Comparison of ENCODE assay signal across 36 cellular contexts in genomic region chr2:108133457-108133856, GRCh38.
"Had no signal": no experiment of that assay in that cellular context is flagged by ENCODE, and none has a peak within 500 bp of the region (broad histone marks: within the 10 kb centered on the region; RNA-seq: fewer than 3 reads in every experiment).

No MANE protein-coding gene starts in this region.

- H3K4me3 ChIP-seq: adrenal gland, body of pancreas, gastrocnemius medialis, heart left ventricle had no signal

- H3K27ac ChIP-seq: adrenal gland, body of pancreas, gastrocnemius medialis, heart left ventricle, WERI-Rb-1 had no signal

- H3K27me3 ChIP-seq: adrenal gland, body of pancreas, gastrocnemius medialis had no signal

- H3K27me3 Mint-ChIP-seq: activated CD4-positive, alpha-beta memory T cell treated with anti-CD3 and anti-CD28 coated beads for 36 hours; activated CD4-positive, alpha-beta T cell treated with anti-CD3 and anti-CD28 coated beads, Interleukin-2, amount 10 ng/mL, durations not matched to agents 24 days and 14 days; activated CD8-positive, alpha-beta memory T cell treated with anti-CD3 and anti-CD28 coated beads, Interleukin-2, amount 10 ng/mL, durations not matched to agents 7 days and 5 days; activated naive CD8-positive, alpha-beta T cell treated with anti-CD3 and anti-CD28 coated beads for 36 hours; activated naive CD8-positive, alpha-beta T cell treated with anti-CD3 and anti-CD28 coated beads, Interleukin-2, amount 50 U/mL, for 24 hours; effector memory CD8-positive, alpha-beta T cell; T-helper 17 cell had no signal

- DNase-seq: activated CD4-positive, alpha-beta memory T cell treated with anti-CD3 and anti-CD28 coated beads for 36 hours; activated CD4-positive, alpha-beta T cell treated with anti-CD3 and anti-CD28 coated beads for 36 hours; activated CD4-positive, alpha-beta T cell treated with anti-CD3 and anti-CD28 coated beads, Interleukin-2, amount 10 ng/mL, durations not matched to agents 24 days and 14 days; activated CD4-positive, CD25-positive, alpha-beta regulatory T cell; activated CD4-positive, CD25-positive, alpha-beta regulatory T cell treated with anti-CD3 and anti-CD28 coated beads, Interleukin-2, amount 50 U/mL, for 72 hours; activated CD8-positive, alpha-beta memory T cell treated with anti-CD3 and anti-CD28 coated beads, Interleukin-2, amount 10 ng/mL, durations not matched to agents 7 days and 5 days; activated CD8-positive, alpha-beta memory T cell treated with anti-CD3 and anti-CD28 coated beads, Interleukin-2, amount 50 U/mL, for 4 hours; activated CD8-positive, alpha-beta T cell treated with anti-CD3 and anti-CD28 coated beads, Interleukin-2, amount 10 ng/mL, durations not matched to agents 7 days and 5 days; activated effector memory CD4-positive, alpha-beta T cell treated with anti-CD3 and anti-CD28 coated beads, Interleukin-2, amount 50 U/mL, for 16 hours; activated naive CD4-positive, alpha-beta T cell treated with anti-CD3 and anti-CD28 coated beads for 36 hours; activated naive CD8-positive, alpha-beta T cell treated with anti-CD3 and anti-CD28 coated beads for 36 hours; activated naive CD8-positive, alpha-beta T cell treated with anti-CD3 and anti-CD28 coated beads, Interleukin-2, amount 50 U/mL, for 24 hours; activated T-cell treated with anti-CD3 and anti-CD28 coated beads, Interleukin-2, amount 50 U/mL, for 1 hour; activated T-cell treated with anti-CD3 and anti-CD28 coated beads, Interleukin-2, amount 50 U/mL, for 48 hours; adrenal gland; amygdala; aorta; body of pancreas; caudate nucleus; cortex of kidney; dermis blood vessel endothelial cell; effector CD4-positive, alpha-beta T cell; effector memory CD8-positive, alpha-beta T cell; foreskin fibroblast; gastrocnemius medialis; glutamatergic neuron; heart left ventricle; T-helper 1 cell; T-helper 17 cell; T1000; WERI-Rb-1 had no signal

- ATAC-seq: activated CD4-positive, alpha-beta T cell treated with anti-CD3 and anti-CD28 coated beads for 36 hours; activated CD8-positive, alpha-beta memory T cell treated with anti-CD3 and anti-CD28 coated beads, Interleukin-2, amount 10 ng/mL, durations not matched to agents 7 days and 5 days; activated CD8-positive, alpha-beta T cell treated with anti-CD3 and anti-CD28 coated beads, Interleukin-2, amount 10 ng/mL, durations not matched to agents 7 days and 5 days; activated naive CD8-positive, alpha-beta T cell treated with anti-CD3 and anti-CD28 coated beads, Interleukin-2, amount 50 U/mL, for 24 hours; body of pancreas; effector memory CD8-positive, alpha-beta T cell; esophagus mucosa; gastrocnemius medialis; heart left ventricle; T-helper 17 cell had no signal

- H3K9me3 Mint-ChIP-seq: activated CD4-positive, alpha-beta memory T cell treated with anti-CD3 and anti-CD28 coated beads for 36 hours; activated CD4-positive, alpha-beta T cell treated with anti-CD3 and anti-CD28 coated beads, Interleukin-2, amount 10 ng/mL, durations not matched to agents 24 days and 14 days; activated naive CD4-positive, alpha-beta T cell treated with anti-CD3 and anti-CD28 coated beads for 36 hours; activated naive CD8-positive, alpha-beta T cell treated with anti-CD3 and anti-CD28 coated beads for 36 hours; activated naive CD8-positive, alpha-beta T cell treated with anti-CD3 and anti-CD28 coated beads, Interleukin-2, amount 50 U/mL, for 24 hours; activated T-helper 1 cell treated with anti-CD3 and anti-CD28 coated beads, Interleukin-12 subunit alpha, Interleukin-12 subunit beta, Interleukin-2, Interleukin-4 antibody, amounts not matched to agents 30 ng/mL and 10 ng/mL and 1 ng/mL, durations not matched to agents 14 hours and 24 hours and 36 hours; activated T-helper 2 cell treated with anti-CD3 and anti-CD28 coated beads, Interferon-gamma antibody, Interleukin-2, Interleukin-4, amounts not matched to agents 10 μg/mL and 5 μg/mL and 100 μg/mL, durations not matched to agents 14 hours and 24 hours and 36 hours; effector memory CD8-positive, alpha-beta T cell; T-helper 2 cell treated with Interferon-gamma antibody and Interleukin-4, amounts not matched to agents 5 μg/mL and 100 μg/mL, for 36 hours had no signal

- H3K9me3 ChIP-seq: adrenal gland, body of pancreas, gastrocnemius medialis had no signal

- H3K4me1 ChIP-seq: adrenal gland, body of pancreas, gastrocnemius medialis, heart left ventricle had no signal

- H3K4me3 Mint-ChIP-seq: activated CD4-positive, alpha-beta memory T cell treated with anti-CD3 and anti-CD28 coated beads for 36 hours; activated CD4-positive, alpha-beta T cell treated with anti-CD3 and anti-CD28 coated beads for 36 hours; activated CD4-positive, alpha-beta T cell treated with anti-CD3 and anti-CD28 coated beads, Interleukin-2, amount 10 ng/mL, durations not matched to agents 24 days and 14 days; activated CD8-positive, alpha-beta memory T cell treated with anti-CD3 and anti-CD28 coated beads, Interleukin-2, amount 10 ng/mL, durations not matched to agents 7 days and 5 days; activated CD8-positive, alpha-beta T cell treated with anti-CD3 and anti-CD28 coated beads, Interleukin-2, amount 10 ng/mL, durations not matched to agents 7 days and 5 days; activated naive CD4-positive, alpha-beta T cell treated with anti-CD3 and anti-CD28 coated beads for 36 hours; activated naive CD4-positive, alpha-beta T cell treated with anti-CD3 and anti-CD28 coated beads, Interleukin-2, amount 50 U/mL, for 24 hours; activated naive CD8-positive, alpha-beta T cell treated with anti-CD3 and anti-CD28 coated beads for 36 hours; activated naive CD8-positive, alpha-beta T cell treated with anti-CD3 and anti-CD28 coated beads, Interleukin-2, amount 50 U/mL, for 24 hours; activated T-helper 1 cell treated with anti-CD3 and anti-CD28 coated beads, Interleukin-12 subunit alpha, Interleukin-12 subunit beta, Interleukin-2, Interleukin-4 antibody, amounts not matched to agents 30 ng/mL and 10 ng/mL and 1 ng/mL, durations not matched to agents 14 hours and 24 hours and 36 hours; effector memory CD8-positive, alpha-beta T cell; T-helper 17 cell; T-helper 2 cell treated with Interferon-gamma antibody and Interleukin-4, amounts not matched to agents 5 μg/mL and 100 μg/mL, for 36 hours had no signal

- H3K36me3 ChIP-seq: adrenal gland, gastrocnemius medialis, heart left ventricle, WERI-Rb-1 had no signal

- H3K27ac Mint-ChIP-seq: activated CD4-positive, alpha-beta memory T cell treated with anti-CD3 and anti-CD28 coated beads for 36 hours; activated CD4-positive, alpha-beta T cell treated with anti-CD3 and anti-CD28 coated beads for 36 hours; activated CD4-positive, alpha-beta T cell treated with anti-CD3 and anti-CD28 coated beads, Interleukin-2, amount 10 ng/mL, durations not matched to agents 24 days and 14 days; activated CD8-positive, alpha-beta memory T cell treated with anti-CD3 and anti-CD28 coated beads, Interleukin-2, amount 10 ng/mL, durations not matched to agents 7 days and 5 days; activated CD8-positive, alpha-beta T cell treated with anti-CD3 and anti-CD28 coated beads, Interleukin-2, amount 10 ng/mL, durations not matched to agents 7 days and 5 days; activated naive CD4-positive, alpha-beta T cell treated with anti-CD3 and anti-CD28 coated beads for 36 hours; activated naive CD4-positive, alpha-beta T cell treated with anti-CD3 and anti-CD28 coated beads, Interleukin-2, amount 50 U/mL, for 24 hours; activated naive CD8-positive, alpha-beta T cell treated with anti-CD3 and anti-CD28 coated beads for 36 hours; activated naive CD8-positive, alpha-beta T cell treated with anti-CD3 and anti-CD28 coated beads, Interleukin-2, amount 50 U/mL, for 24 hours; activated T-helper 1 cell treated with anti-CD3 and anti-CD28 coated beads, Interleukin-12 subunit alpha, Interleukin-12 subunit beta, Interleukin-2, Interleukin-4 antibody, amounts not matched to agents 30 ng/mL and 10 ng/mL and 1 ng/mL, durations not matched to agents 14 hours and 24 hours and 36 hours; activated T-helper 2 cell treated with anti-CD3 and anti-CD28 coated beads, Interferon-gamma antibody, Interleukin-2, Interleukin-4, amounts not matched to agents 10 μg/mL and 5 μg/mL and 100 μg/mL, durations not matched to agents 14 hours and 24 hours and 36 hours; effector memory CD8-positive, alpha-beta T cell; T-helper 17 cell; T-helper 2 cell treated with Interferon-gamma antibody and Interleukin-4, amounts not matched to agents 5 μg/mL and 100 μg/mL, for 36 hours had no signal

- H3K4me1 Mint-ChIP-seq: activated CD4-positive, alpha-beta T cell treated with anti-CD3 and anti-CD28 coated beads for 36 hours; activated CD4-positive, alpha-beta T cell treated with anti-CD3 and anti-CD28 coated beads, Interleukin-2, amount 10 ng/mL, durations not matched to agents 24 days and 14 days; activated CD8-positive, alpha-beta memory T cell treated with anti-CD3 and anti-CD28 coated beads, Interleukin-2, amount 10 ng/mL, durations not matched to agents 7 days and 5 days; activated naive CD4-positive, alpha-beta T cell treated with anti-CD3 and anti-CD28 coated beads, Interleukin-2, amount 50 U/mL, for 24 hours; activated naive CD8-positive, alpha-beta T cell treated with anti-CD3 and anti-CD28 coated beads for 36 hours; activated naive CD8-positive, alpha-beta T cell treated with anti-CD3 and anti-CD28 coated beads, Interleukin-2, amount 50 U/mL, for 24 hours; T-helper 17 cell had no signal

- H3K36me3 Mint-ChIP-seq: activated CD4-positive, alpha-beta memory T cell treated with anti-CD3 and anti-CD28 coated beads for 36 hours; activated CD8-positive, alpha-beta memory T cell treated with anti-CD3 and anti-CD28 coated beads, Interleukin-2, amount 10 ng/mL, durations not matched to agents 7 days and 5 days; activated naive CD4-positive, alpha-beta T cell treated with anti-CD3 and anti-CD28 coated beads, Interleukin-2, amount 50 U/mL, for 24 hours; activated naive CD8-positive, alpha-beta T cell treated with anti-CD3 and anti-CD28 coated beads for 36 hours had no signal
